In the genomic region with DNA sequence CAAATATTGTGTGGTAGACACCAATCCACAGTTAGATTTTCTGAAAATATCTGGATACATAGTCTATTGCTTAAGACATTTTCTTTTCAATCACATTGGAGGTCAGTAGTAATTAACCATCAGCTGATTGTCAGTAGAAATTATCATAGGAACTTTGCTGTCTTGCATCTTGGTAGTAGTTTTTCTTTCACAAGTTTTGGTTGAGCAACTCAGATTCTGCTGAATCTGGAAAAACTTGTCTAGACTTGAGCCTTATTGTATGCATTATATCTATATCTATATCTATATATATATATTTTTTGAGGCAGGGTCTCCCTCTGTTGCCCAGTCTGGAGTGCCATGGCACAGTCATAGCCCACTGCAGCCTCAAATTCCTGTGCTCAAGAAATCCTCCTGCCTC, we compare ENCODE assay signal across 15 cellular contexts. TPM values are rescaled to one million over a fixed set of nuclear protein-coding genes. Genes with fewer than 3 reads are reported as not detected.
DNase-seq lines count a peak whose midpoint lies in the region; ATAC-seq and TF ChIP-seq lines count a peak whose summit lies in the region.
"Had no signal": no experiment of that assay in that cellular context is flagged by ENCODE, and none has a peak within 500 bp of the region (broad histone marks: within the 10 kb centered on the region; RNA-seq: fewer than 3 reads in every experiment).

No MANE protein-coding gene starts in this region.

- no peaks in the 10 kb centered on the region for H3K9me3 Mint-ChIP-seq in activated naive CD8-positive, alpha-beta T cell treated with anti-CD3 and anti-CD28 coated beads for 36 hours
- H3K9me3 Mint-ChIP-seq in natural killer cell treated with Interleukin-12 subunit alpha and Interleukin-12 subunit beta and Interleukin-15 and Interleukin-18, amount 100 ng/mL, for 72 hours: no peaks in the 10 kb centered on the region

- H3K18ac ChIP-seq in mesenchymal stem cell (ENCODE audit: low read depth in 1 of 2, low read length in 2 of 2): no peak overlapping the region

- peaks cover 34% of the 10 kb centered on the region for H3K4me1 Mint-ChIP-seq in activated naive CD8-positive, alpha-beta T cell treated with anti-CD3 and anti-CD28 coated beads for 36 hours
- peaks cover 34 to 47% of the 10 kb centered on the region in 2 donors for H3K4me1 Mint-ChIP-seq in natural killer cell treated with Interleukin-12 subunit alpha and Interleukin-12 subunit beta and Interleukin-15 and Interleukin-18, amount 100 ng/mL, for 72 hours (ENCODE audit: low read depth in 2 of 2)

- H3K9me3 ChIP-seq in left ventricle myocardium inferior (replicated peaks): no peaks in the 10 kb centered on the region
- no peaks in the 10 kb centered on the region for H3K9me3 ChIP-seq in mesenchymal stem cell (ENCODE audit: control insufficient read depth, low read length)
- H3K9me3 ChIP-seq: Caco-2 had no signal

- H3K27ac ChIP-seq in left ventricle myocardium inferior (replicated peaks) (peak overlapping the region; percentile 98), epithelial cell of prostate (peak overlapping the region; percentile 94), mesenchymal stem cell (ENCODE audit: low read length, poor library complexity, severe bottlenecking) (no peak overlapping the region)

- no peak for TF ChIP-seq CTCF in left ventricle myocardium inferior (IDR thresholded peaks at IDR 0.05; ENCODE audit: borderline replicate concordance)

- H3K9ac ChIP-seq in mesenchymal stem cell (ENCODE audit: low read length): peak overlapping the region; percentile 74

- H2BK5ac ChIP-seq in mesenchymal stem cell (ENCODE audit: low read depth, low read length, poor library complexity, severe bottlenecking): no peak overlapping the region

- DNase-seq in left ventricle myocardium inferior (no peak), cardiac septum (ENCODE audit: low spot score) (no peak), epithelial cell of prostate (ENCODE audit: low read depth, low spot score) (no peak), mesenchymal stem cell (peak; percentile 28), GM03348 (ENCODE audit: low spot score) (no peak)
- DNase-seq in activated naive CD8-positive, alpha-beta T cell treated with anti-CD3 and anti-CD28 coated beads for 36 hours: no peak
- DNase-seq in natural killer cell treated with Interleukin-12 subunit alpha and Interleukin-12 subunit beta and Interleukin-15 and Interleukin-18, amount 100 ng/mL, for 72 hours (ENCODE audit: low spot score): no peak
- DNase-seq in stimulated activated CD8-positive, alpha-beta memory T cell treated with anti-CD3 and anti-CD28 coated beads, Interleukin-4, amount 100 ng/mL, for 48 hours: no peak
- DNase-seq: AML-193, Caco-2, Karpas-422, MV-4-11, NCI-H1436, NCI-H345 had no signal

- no peak for ATAC-seq in natural killer cell treated with Interleukin-12 subunit alpha and Interleukin-12 subunit beta and Interleukin-15 and Interleukin-18, amount 100 ng/mL, for 72 hours
- ATAC-seq: PC-3 had no signal

- no peak overlapping the region for H3K23ac ChIP-seq in mesenchymal stem cell (ENCODE audit: low read length in 2 of 2)

- no peak overlapping the region for H3K27ac Mint-ChIP-seq in activated naive CD8-positive, alpha-beta T cell treated with anti-CD3 and anti-CD28 coated beads for 36 hours
- H3K27ac Mint-ChIP-seq in natural killer cell treated with Interleukin-12 subunit alpha and Interleukin-12 subunit beta and Interleukin-15 and Interleukin-18, amount 100 ng/mL, for 72 hours: no peak overlapping the region

- H3K14ac ChIP-seq in mesenchymal stem cell (ENCODE audit: low read length in 2 of 2): no peak overlapping the region

- peaks cover 7% of the 10 kb centered on the region for H3K27me3 Mint-ChIP-seq in activated naive CD8-positive, alpha-beta T cell treated with anti-CD3 and anti-CD28 coated beads for 36 hours
- no peaks in the 10 kb centered on the region for H3K27me3 Mint-ChIP-seq in natural killer cell treated with Interleukin-12 subunit alpha and Interleukin-12 subunit beta and Interleukin-15 and Interleukin-18, amount 100 ng/mL, for 72 hours

- H4K91ac ChIP-seq in mesenchymal stem cell (ENCODE audit: low read length): no peak overlapping the region

- H3K4me3 ChIP-seq in left ventricle myocardium inferior (no peak overlapping the region), mesenchymal stem cell (ENCODE audit: insufficient read depth in 1 of 2, low read depth in 1 of 2, low read length in 2 of 2) (peak overlapping the region in 1 of 2 experiments; percentile 51)

- no peak overlapping the region for H2AK5ac ChIP-seq in mesenchymal stem cell (ENCODE audit: low read length, severe bottlenecking)

- H3K27me3 ChIP-seq in left ventricle myocardium inferior (ENCODE audit: low read depth): no peaks in the 10 kb centered on the region
- no peaks in the 10 kb centered on the region for H3K27me3 ChIP-seq in mesenchymal stem cell (ENCODE audit: control insufficient read depth in 1 of 2, insufficient read depth in 1 of 2, low read length in 2 of 2)

- H2BK12ac ChIP-seq in mesenchymal stem cell (ENCODE audit: low read length in 2 of 2): no peak overlapping the region

- no peak overlapping the region for H2AFZ ChIP-seq in mesenchymal stem cell (ENCODE audit: low read depth, low read length)

- no peak overlapping the region for H2BK15ac ChIP-seq in mesenchymal stem cell (ENCODE audit: low read depth, poor library complexity, severe bottlenecking)

- H3K79me1 ChIP-seq in mesenchymal stem cell (replicated peaks; ENCODE audit: low read length, poor library complexity, severe bottlenecking): peaks cover 4% of the 10 kb centered on the region

- no peak overlapping the region for H3K4ac ChIP-seq in mesenchymal stem cell (ENCODE audit: low read depth in 1 of 2, low read length in 2 of 2)

- H3K4me1 ChIP-seq in left ventricle myocardium inferior: peaks cover 85% of the 10 kb centered on the region
- H3K4me1 ChIP-seq in mesenchymal stem cell (ENCODE audit: control insufficient read depth, insufficient read depth, low read depth, low read length): peaks cover 6% of the 10 kb centered on the region
- H3K4me1 ChIP-seq: Caco-2 had no signal

- H3K4me3 Mint-ChIP-seq in activated naive CD8-positive, alpha-beta T cell treated with anti-CD3 and anti-CD28 coated beads for 36 hours: no peak overlapping the region
- no peak overlapping the region for H3K4me3 Mint-ChIP-seq in natural killer cell treated with Interleukin-12 subunit alpha and Interleukin-12 subunit beta and Interleukin-15 and Interleukin-18, amount 100 ng/mL, for 72 hours

- H3K4me2 ChIP-seq in mesenchymal stem cell (ENCODE audit: low read length, poor library complexity, severe bottlenecking): no peak overlapping the region

- H3K36me3 Mint-ChIP-seq in activated naive CD8-positive, alpha-beta T cell treated with anti-CD3 and anti-CD28 coated beads for 36 hours: peaks cover 17% of the 10 kb centered on the region
- H3K36me3 Mint-ChIP-seq in natural killer cell treated with Interleukin-12 subunit alpha and Interleukin-12 subunit beta and Interleukin-15 and Interleukin-18, amount 100 ng/mL, for 72 hours: peaks cover 17% of the 10 kb centered on the region

- intact Hi-C loops in left ventricle myocardium inferior (cut with micrococcal nuclease): no loop called here
- intact Hi-C loops in cardiac septum (cut with DNase I): no loop called here

- H3K36me3 ChIP-seq in left ventricle myocardium inferior (peaks cover 25% of the 10 kb centered on the region), mesenchymal stem cell (ENCODE audit: control insufficient read depth in 1 of 2, insufficient read depth in 2 of 2, low read depth in 1 of 2, low read length in 2 of 2) (peaks cover 13 to 41% of the 10 kb centered on the region in 2 experiments)

- H2BK120ac ChIP-seq in mesenchymal stem cell (ENCODE audit: low read depth, low read length): no peak overlapping the region

- H4K8ac ChIP-seq in mesenchymal stem cell (ENCODE audit: low read length): no peak overlapping the region

RNA-seq across cellular contexts. Expression of gene RAB11A, which starts 4.0 kb away (rescaled TPM):
- total RNA-seq in left ventricle myocardium inferior: 146 TPM
- 147 TPM for total RNA-seq in cardiac septum
- 289 TPM for polyA plus RNA-seq in mesenchymal stem cell (2013, experiment 1 of 2)
- 300 TPM for polyA plus RNA-seq in mesenchymal stem cell (2013, experiment 2 of 2)
- total RNA-seq in activated naive CD8-positive, alpha-beta T cell treated with anti-CD3 and anti-CD28 coated beads for 36 hours: 100 to 1,000 TPM; 129 to 130 TPM
- 100 to 1,000 TPM; 101 to 164 TPM for total RNA-seq in natural killer cell treated with Interleukin-12 subunit alpha and Interleukin-12 subunit beta and Interleukin-15 and Interleukin-18, amount 100 ng/mL, for 72 hours
